In the genomic region with DNA sequence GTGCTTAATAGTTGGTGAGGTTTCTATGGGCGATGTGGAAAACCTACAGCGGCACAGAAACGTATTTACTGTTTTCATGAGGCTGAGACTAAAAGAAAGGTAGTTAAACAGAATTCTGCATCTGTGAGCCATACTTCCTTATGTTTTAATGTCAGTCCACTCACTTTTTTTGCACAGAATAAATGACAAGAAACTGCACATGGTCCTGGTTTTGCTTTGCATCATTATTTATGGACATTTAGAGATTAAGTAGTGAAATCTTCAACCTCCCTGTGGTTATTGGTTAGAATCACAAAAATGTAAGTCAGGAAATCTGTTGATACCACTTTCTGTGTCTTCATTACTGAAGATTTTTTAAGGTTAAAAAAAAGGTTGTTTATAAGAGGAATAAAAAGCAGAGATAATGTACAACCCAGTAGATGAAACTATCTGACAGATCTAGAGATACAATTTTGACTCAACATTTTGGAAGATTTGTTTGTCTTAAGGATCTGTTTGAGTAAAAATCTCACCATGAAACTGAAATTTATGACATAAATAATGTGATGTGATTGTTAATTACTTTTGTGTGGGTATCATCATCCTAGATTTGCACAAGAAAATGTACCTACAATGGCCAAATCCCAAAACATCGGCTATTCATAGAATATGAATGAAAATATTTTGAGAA, we compare ENCODE assay signal across 1 cellular context.
TF ChIP-seq lines count a peak whose summit lies in the region.

No MANE protein-coding gene starts in this region.

TF ChIP-seq in WTC11, 78 proteins besides CTCF, POLR2A, EP300 and RAD21 (continued from another document):
- TF ChIP-seq, protein P1, sequence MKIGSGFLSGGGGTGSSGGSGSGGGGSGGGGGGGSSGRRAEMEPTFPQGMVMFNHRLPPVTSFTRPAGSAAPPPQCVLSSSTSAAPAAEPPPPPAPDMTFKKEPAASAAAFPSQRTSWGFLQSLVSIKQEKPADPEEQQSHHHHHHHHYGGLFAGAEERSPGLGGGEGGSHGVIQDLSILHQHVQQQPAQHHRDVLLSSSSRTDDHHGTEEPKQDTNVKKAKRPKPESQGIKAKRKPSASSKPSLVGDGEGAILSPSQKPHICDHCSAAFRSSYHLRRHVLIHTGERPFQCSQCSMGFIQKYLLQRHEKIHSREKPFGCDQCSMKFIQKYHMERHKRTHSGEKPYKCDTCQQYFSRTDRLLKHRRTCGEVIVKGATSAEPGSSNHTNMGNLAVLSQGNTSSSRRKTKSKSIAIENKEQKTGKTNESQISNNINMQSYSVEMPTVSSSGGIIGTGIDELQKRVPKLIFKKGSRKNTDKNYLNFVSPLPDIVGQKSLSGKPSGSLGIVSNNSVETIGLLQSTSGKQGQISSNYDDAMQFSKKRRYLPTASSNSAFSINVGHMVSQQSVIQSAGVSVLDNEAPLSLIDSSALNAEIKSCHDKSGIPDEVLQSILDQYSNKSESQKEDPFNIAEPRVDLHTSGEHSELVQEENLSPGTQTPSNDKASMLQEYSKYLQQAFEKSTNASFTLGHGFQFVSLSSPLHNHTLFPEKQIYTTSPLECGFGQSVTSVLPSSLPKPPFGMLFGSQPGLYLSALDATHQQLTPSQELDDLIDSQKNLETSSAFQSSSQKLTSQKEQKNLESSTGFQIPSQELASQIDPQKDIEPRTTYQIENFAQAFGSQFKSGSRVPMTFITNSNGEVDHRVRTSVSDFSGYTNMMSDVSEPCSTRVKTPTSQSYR (CRISPR knock-in tag; IDR thresholded peaks at IDR 0.05), result no peak
- TF ChIP-seq, protein P2, sequence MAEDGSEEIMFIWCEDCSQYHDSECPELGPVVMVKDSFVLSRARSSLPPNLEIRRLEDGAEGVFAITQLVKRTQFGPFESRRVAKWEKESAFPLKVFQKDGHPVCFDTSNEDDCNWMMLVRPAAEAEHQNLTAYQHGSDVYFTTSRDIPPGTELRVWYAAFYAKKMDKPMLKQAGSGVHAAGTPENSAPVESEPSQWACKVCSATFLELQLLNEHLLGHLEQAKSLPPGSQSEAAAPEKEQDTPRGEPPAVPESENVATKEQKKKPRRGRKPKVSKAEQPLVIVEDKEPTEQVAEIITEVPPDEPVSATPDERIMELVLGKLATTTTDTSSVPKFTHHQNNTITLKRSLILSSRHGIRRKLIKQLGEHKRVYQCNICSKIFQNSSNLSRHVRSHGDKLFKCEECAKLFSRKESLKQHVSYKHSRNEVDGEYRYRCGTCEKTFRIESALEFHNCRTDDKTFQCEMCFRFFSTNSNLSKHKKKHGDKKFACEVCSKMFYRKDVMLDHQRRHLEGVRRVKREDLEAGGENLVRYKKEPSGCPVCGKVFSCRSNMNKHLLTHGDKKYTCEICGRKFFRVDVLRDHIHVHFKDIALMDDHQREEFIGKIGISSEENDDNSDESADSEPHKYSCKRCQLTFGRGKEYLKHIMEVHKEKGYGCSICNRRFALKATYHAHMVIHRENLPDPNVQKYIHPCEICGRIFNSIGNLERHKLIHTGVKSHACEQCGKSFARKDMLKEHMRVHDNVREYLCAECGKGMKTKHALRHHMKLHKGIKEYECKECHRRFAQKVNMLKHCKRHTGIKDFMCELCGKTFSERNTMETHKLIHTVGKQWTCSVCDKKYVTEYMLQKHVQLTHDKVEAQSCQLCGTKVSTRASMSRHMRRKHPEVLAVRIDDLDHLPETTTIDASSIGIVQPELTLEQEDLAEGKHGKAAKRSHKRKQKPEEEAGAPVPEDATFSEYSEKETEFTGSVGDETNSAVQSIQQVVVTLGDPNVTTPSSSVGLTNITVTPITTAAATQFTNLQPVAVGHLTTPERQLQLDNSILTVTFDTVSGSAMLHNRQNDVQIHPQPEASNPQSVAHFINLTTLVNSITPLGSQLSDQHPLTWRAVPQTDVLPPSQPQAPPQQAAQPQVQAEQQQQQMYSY (CRISPR knock-in tag; IDR thresholded peaks at IDR 0.05), result no peak
- no peak for TF ChIP-seq HMGA2 (CRISPR knock-in tag; IDR thresholded peaks at IDR 0.05)
- TF ChIP-seq NFE2L1 (CRISPR knock-in tag; IDR thresholded peaks at IDR 0.05), result no peak
- TF ChIP-seq FOXP1 (CRISPR knock-in tag; IDR thresholded peaks at IDR 0.05; ENCODE audit: borderline replicate concordance), result no peak
- no peak for TF ChIP-seq GTF2I (CRISPR knock-in tag; conservative IDR thresholded peaks at IDR 0.05)
